In the genomic region with DNA sequence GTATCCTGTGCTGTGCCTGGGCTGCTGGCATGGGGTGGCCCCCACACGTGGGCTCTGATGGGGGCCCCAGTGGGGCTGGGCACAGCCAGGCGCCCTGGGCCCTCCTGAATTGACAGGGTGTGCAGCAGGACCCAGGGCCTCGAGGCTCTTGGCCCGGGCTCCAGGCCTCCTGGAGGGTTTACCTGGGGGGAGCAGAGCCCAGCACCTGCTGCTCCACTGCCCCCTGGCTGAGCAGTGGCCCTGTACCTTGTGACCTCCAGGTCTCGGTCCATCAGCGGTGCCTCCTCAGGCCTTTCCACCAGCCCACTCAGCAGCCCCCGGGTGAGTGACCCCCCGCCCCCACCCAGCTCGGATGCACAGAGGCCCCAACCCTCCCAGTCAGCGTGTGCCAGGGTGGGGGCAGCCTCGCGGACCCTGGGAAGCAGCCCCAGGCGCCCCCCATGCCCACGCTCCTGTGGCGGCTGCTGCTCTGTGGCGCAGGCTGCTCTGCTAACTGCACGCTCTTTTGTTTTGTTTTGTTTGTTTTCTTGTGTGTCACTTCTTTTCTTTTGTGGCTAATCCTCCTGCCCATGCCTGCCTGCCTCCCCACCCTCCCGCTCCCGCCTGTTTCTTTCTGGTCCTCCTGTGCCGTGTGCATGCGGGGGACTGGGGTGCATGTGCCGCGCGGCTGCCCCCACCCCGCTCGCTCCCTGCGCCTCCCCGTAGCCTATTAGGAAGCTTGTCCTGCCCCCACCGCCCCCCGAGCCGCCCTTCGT, we compare ENCODE assay signal across 25 cellular contexts. TPM values are rescaled to one million over a fixed set of nuclear protein-coding genes. Genes with fewer than 3 reads are reported as not detected.
DNase-seq lines count a peak whose midpoint lies in the region; ATAC-seq, FAIRE-seq and TF ChIP-seq lines count a peak whose summit lies in the region.
"Had no signal": no experiment of that assay in that cellular context is flagged by ENCODE, and none has a peak within 500 bp of the region (broad histone marks: within the 10 kb centered on the region; RNA-seq: fewer than 3 reads in every experiment).

No MANE protein-coding gene starts in this region.

- POLR2A ChIA-PET in HepG2 (lab: Yijun Ruan, JAX): no interaction called here

- ATAC-seq in HepG2 (no peak), right lobe of liver (no peak), HG03095 (IDR thresholded peaks at IDR 0.05; ENCODE audit: unreplicated experiment) (no peak)

- no peaks in the 10 kb centered on the region for H3K27me3 Mint-ChIP-seq in endodermal cell (ENCODE audit: insufficient read depth)
- H3K27me3 Mint-ChIP-seq: CD4-positive, CD25-positive, alpha-beta regulatory T cell had no signal

- no peak overlapping the region for H3K4me3 Mint-ChIP-seq in endodermal cell
- H3K4me3 Mint-ChIP-seq: CD4-positive, CD25-positive, alpha-beta regulatory T cell; T-helper 2 cell treated with Interferon-gamma antibody and Interleukin-4, amounts not matched to agents 5 μg/mL and 100 μg/mL, for 36 hours had no signal

- H2AFZ ChIP-seq in HepG2 (ENCODE audit: low read length): no peak overlapping the region

- H3K36me3 Mint-ChIP-seq in endodermal cell (ENCODE audit: low read depth): peaks cover 1% of the 10 kb centered on the region
- H3K36me3 Mint-ChIP-seq: CD4-positive, CD25-positive, alpha-beta regulatory T cell had no signal

- H3K36me3 ChIP-seq in HepG2 (replicated peaks in 1 of 2; ENCODE audit: control insufficient read depth in 1 of 2, insufficient read depth in 2 of 2, low read length in 2 of 2) (no peaks in the 10 kb centered on the region), right lobe of liver (no peaks in the 10 kb centered on the region), HAP-1 (replicated peaks) (peaks cover 15% of the 10 kb centered on the region; the same call in 1 of the 2 replicates), endodermal cell (ENCODE audit: control insufficient read depth, insufficient read depth, low read length) (no peaks in the 10 kb centered on the region)

- H3K4me1 ChIP-seq in HepG2 (ENCODE audit: insufficient read depth, low read length) (no peaks in the 10 kb centered on the region), right lobe of liver (no peaks in the 10 kb centered on the region), HAP-1 (no peaks in the 10 kb centered on the region), endodermal cell (ENCODE audit: control insufficient read depth, insufficient read depth, low read length) (no peaks in the 10 kb centered on the region)
- H3K4me1 ChIP-seq: Caco-2 had no signal

- TF ChIP-seq POLR2A in HepG2 (IDR thresholded peaks at IDR 0.05; ENCODE audit: insufficient read depth in 1 of 2, low read depth in 2 of 2, low read length in 2 of 2) (no peak), right lobe of liver (IDR thresholded peaks at IDR 0.05) (no peak)

- H3K9me3 ChIP-seq in HepG2 (ENCODE audit: low read length) (no peaks in the 10 kb centered on the region), right lobe of liver (no peaks in the 10 kb centered on the region), HAP-1 (no peaks in the 10 kb centered on the region), endodermal cell (ENCODE audit: control insufficient read depth, low read length) (no peaks in the 10 kb centered on the region)
- H3K9me3 ChIP-seq: Caco-2, SK-N-SH had no signal

- no peak for FAIRE-seq in HepG2 (lab: Jason Lieb, UNC)
- FAIRE-seq: GM12891, GM18507, H1 had no signal

- H3K9me3 Mint-ChIP-seq in endodermal cell: no peaks in the 10 kb centered on the region
- H3K9me3 Mint-ChIP-seq: CD4-positive, CD25-positive, alpha-beta regulatory T cell; T-helper 2 cell treated with Interferon-gamma antibody and Interleukin-4, amounts not matched to agents 5 μg/mL and 100 μg/mL, for 36 hours had no signal

- H3K9ac ChIP-seq in HepG2 (ENCODE audit: insufficient read depth, low read depth, low read length) (no peak overlapping the region), endodermal cell (ENCODE audit: extremely low read depth, low read length, poor library complexity, severe bottlenecking) (no peak overlapping the region)
- H3K9ac ChIP-seq: SK-N-SH had no signal

- no peak for DNase-seq in HepG2 (ENCODE audit: low spot score)
- DNase-seq in right lobe of liver: no peak
- peak; percentile 20 to 32 for DNase-seq in HAP-1 (ENCODE audit: low spot score in 2 of 2)
- no peak for DNase-seq in endodermal cell
- DNase-seq in dermis blood vessel endothelial cell: no peak
- DNase-seq in Ammon's horn (ENCODE audit: low spot score): no peak
- DNase-seq: AML-193; Caco-2; CD4-positive, CD25-positive, alpha-beta regulatory T cell; DMS153; EL; IMR-90; NCI-H1436 treated with DMSO at 0.1 percent for 48 hours; NCI-H2029; NCI-H524; NK-92 treated with Interleukin-12 subunit alpha and Interleukin-12 subunit beta, amount 100 ng/mL, for 24 hours; SHP77 treated with DMSO at 0.1 percent for 48 hours; SK-N-SH had no signal

- BruUV-seq in HepG2 (replicated peaks; lab: Mats Ljungman, UMichigan): no TSS peak

- H3K4me3 ChIP-seq in HepG2 (replicated peaks in 1 of 3; ENCODE audit: insufficient read depth in 1 of 3, low read depth in 2 of 3, low read length in 3 of 3) (no peak overlapping the region), right lobe of liver (no peak overlapping the region), HAP-1 (no peak overlapping the region), endodermal cell (ENCODE audit: low read length) (no peak overlapping the region)

- H3K27ac ChIP-seq in HepG2 (ENCODE audit: extremely low read length, insufficient read depth, low read length) (no peak overlapping the region), right lobe of liver (no peak overlapping the region), endodermal cell (ENCODE audit: low read depth, low read length) (peak overlapping the region; percentile 44)

- CTCF ChIA-PET in HepG2 (lab: Yijun Ruan, JAX; ENCODE audit: low intra/inter-chr PET ratio, low total read pairs): no interaction called here

- in situ Hi-C loops in HepG2 (cut with HindIII; ENCODE audit: extremely low pct_ligation_motif_present, low pct_unique_long_range_greater_than_20kb) (no loop called here), HAP-1 (cut with MboI; ENCODE audit: low sequenced_read_pairs) (no loop called here)

- no peak for TF ChIP-seq RAD21 in HepG2 (CRISPR knock-in tag; IDR thresholded peaks at IDR 0.05)

- peaks cover 6% of the 10 kb centered on the region; the same call in 1 of the 2 replicates for H4K20me1 ChIP-seq in HepG2 (ENCODE audit: insufficient read depth, low read length)

- no peaks in the 10 kb centered on the region for H3K4me1 Mint-ChIP-seq in endodermal cell

- whole genome bisulfite sequencing in HepG2 (ENCODE audit: low lambda C conversion rate): 42% methylated on average over 24 of the region's 32 CpGs
- WGBS in right lobe of liver (ENCODE audit: insufficient coverage, low coverage, low lambda C conversion rate, missing lambda C conversion rate): 78% methylated on average over 21 of the region's 32 CpGs
- 90 to 98% methylated on average over 19 to 30 of the region's 32 CpGs for WGBS in endodermal cell (ENCODE audit: insufficient coverage in 1 of 2, insufficient read length in 1 of 2), 2 experiments

- H3K27me3 ChIP-seq in HepG2 (ENCODE audit: control insufficient read depth in 1 of 2, insufficient read depth in 2 of 2, low read length in 2 of 2): peaks cover 5 to 22% of the 10 kb centered on the region in 2 experiments; a peak in 4 of 5 replicates
- H3K27me3 ChIP-seq in right lobe of liver: no peaks in the 10 kb centered on the region
- no peaks in the 10 kb centered on the region for H3K27me3 ChIP-seq in HAP-1 (ENCODE audit: low read depth)
- no peaks in the 10 kb centered on the region for H3K27me3 ChIP-seq in endodermal cell (ENCODE audit: control insufficient read depth, insufficient read depth, low read length, poor library complexity, severe bottlenecking)

- TF ChIP-seq CTCF in HepG2 (CRISPR knock-in tag; IDR thresholded peaks at IDR 0.05) (peak; percentile 25; the same call in 1 of the 2 replicates), right lobe of liver (IDR thresholded peaks at IDR 0.05) (no peak), endodermal cell (conservative IDR thresholded peaks at IDR 0.05) (no peak)

- H3K27ac Mint-ChIP-seq in endodermal cell: no peak overlapping the region
- H3K27ac Mint-ChIP-seq: CD4-positive, CD25-positive, alpha-beta regulatory T cell; T-helper 2 cell treated with Interferon-gamma antibody and Interleukin-4, amounts not matched to agents 5 μg/mL and 100 μg/mL, for 36 hours had no signal

- H3K79me2 ChIP-seq in HepG2 (ENCODE audit: insufficient read depth, low read length): no peaks in the 10 kb centered on the region

- no peak overlapping the region for H3K4me2 ChIP-seq in HepG2 (ENCODE audit: low read depth, low read length)
- H3K4me2 ChIP-seq: SK-N-SH had no signal

- TF ChIP-seq EP300 in HepG2 (IDR thresholded peaks at IDR 0.05; ENCODE audit: low read depth in 2 of 2, low read length in 2 of 2) (no peak), HepG2 (CRISPR knock-in tag; IDR thresholded peaks at IDR 0.05; ENCODE audit: borderline replicate concordance) (no peak)

- intact Hi-C loops in HepG2 (cut with micrococcal nuclease; ENCODE audit: unreplicated experiment): no loop called here
- intact Hi-C loops in right lobe of liver (cut with DNase I): loop anchor here in 1 of 2 donors (10.0 kb wide), 1 partner anchor 125 kb away; a partner anchor contains a TSS

RNA-seq across cellular contexts. Expression of a gene that starts 36.9 kb away (rescaled TPM):
- total RNA-seq in HepG2 (2016; rRNA removed; fragmentation: Illumina TruSeq; extraction: Trizol): 21.8 and 22.3 TPM in 2 replicates
- total RNA-seq in HepG2 (2016; cell fraction: cytosol; rRNA removed; fragmentation: Illumina TruSeq; extraction: Trizol; ENCODE audit: low read depth): 10.4 and 12.3 TPM in 2 replicates
- total RNA-seq in HepG2 (2016; cell fraction: insoluble cytoplasmic fraction; rRNA removed; fragmentation: Illumina TruSeq; extraction: Trizol): 21.2 and 23.8 TPM in 2 replicates
- 16.9 and 20.1 TPM in 2 replicates for total RNA-seq in HepG2 (2016; cell fraction: membrane; rRNA removed; fragmentation: Illumina TruSeq; extraction: Trizol)
- total RNA-seq in HepG2 (2016; cell fraction: nucleus; rRNA removed; fragmentation: Illumina TruSeq; extraction: Trizol): 12.2 and 12.9 TPM in 2 replicates
- 27.7 and 37.6 TPM in 2 replicates for polyA plus RNA-seq in HepG2 (2011; rRNA removed)
- 24.6 and 33.1 TPM in 2 replicates for polyA plus RNA-seq in HepG2 (2011; cell fraction: cytosol; rRNA removed)
- 72.4 and 74.8 TPM in 2 replicates for polyA plus RNA-seq in HepG2 (2011; cell fraction: nucleus; rRNA removed)
- 15.8 and 25.3 TPM in 2 replicates for polyA plus RNA-seq in HepG2 (2012)
- 8.6 and 10.0 TPM in 2 replicates for polyA plus RNA-seq in HepG2 (2016; cell fraction: cytosol; fragmentation: Illumina TruSeq; extraction: Trizol; ENCODE audit: low read depth)
- polyA plus RNA-seq in HepG2 (2016; cell fraction: insoluble cytoplasmic fraction; fragmentation: Illumina TruSeq; extraction: Trizol; ENCODE audit: low read depth): 23.8 and 24.4 TPM in 2 replicates
- polyA plus RNA-seq in HepG2 (2016; cell fraction: membrane; fragmentation: Illumina TruSeq; extraction: Trizol; ENCODE audit: low read depth): 15.0 and 16.7 TPM in 2 replicates
- polyA plus RNA-seq in HepG2 (2016; cell fraction: nucleus; fragmentation: Illumina TruSeq; extraction: Trizol; ENCODE audit: insufficient read depth, low read depth): 23.4 and 24.8 TPM in 2 replicates
- polyA minus RNA-seq in HepG2 (2011; rRNA and poly(A)+ RNA removed; ENCODE audit: low replicate concordance): 21.3 and 36.0 TPM in 2 replicates
- 7.4 and 16.7 TPM in 2 replicates for polyA minus RNA-seq in HepG2 (2011; cell fraction: cytosol; rRNA and poly(A)+ RNA removed)
- polyA minus RNA-seq in HepG2 (2011; cell fraction: nucleus; rRNA and poly(A)+ RNA removed): 8.7 and 9.8 TPM in 2 replicates
- 10 to 100 TPM in 5 of 6 experiments, 1 to 10 TPM in 1; 8.5 to 17.0 (median 14.1) TPM for total RNA-seq in right lobe of liver
- 10 to 100 TPM; 23.9 to 25.4 TPM for total RNA-seq in endodermal cell
- 15.7 TPM for polyA plus RNA-seq in endodermal cell (2013, experiment 1 of 2)
- 14.4 TPM for polyA plus RNA-seq in endodermal cell (2013, experiment 2 of 2)
- 44.6 and 47.0 TPM in 2 replicates for total RNA-seq in dermis blood vessel endothelial cell

RNA-seq across cellular contexts. Expression of a gene that starts 60.0 kb away (rescaled TPM):
- total RNA-seq in HepG2 (2016; rRNA removed; fragmentation: Illumina TruSeq; extraction: Trizol): 0.84 and 1.1 TPM in 2 replicates
- total RNA-seq in HepG2 (2016; cell fraction: cytosol; rRNA removed; fragmentation: Illumina TruSeq; extraction: Trizol; ENCODE audit: low read depth): 0.35 and 0.40 TPM in 2 replicates
- 0.19 and 0.93 TPM in 2 replicates for total RNA-seq in HepG2 (2016; cell fraction: insoluble cytoplasmic fraction; rRNA removed; fragmentation: Illumina TruSeq; extraction: Trizol)
- 1.1 and 1.3 TPM in 2 replicates for total RNA-seq in HepG2 (2016; cell fraction: membrane; rRNA removed; fragmentation: Illumina TruSeq; extraction: Trizol)
- total RNA-seq in HepG2 (2016; cell fraction: nucleus; rRNA removed; fragmentation: Illumina TruSeq; extraction: Trizol): 1.3 and 1.7 TPM in 2 replicates
- polyA plus RNA-seq in HepG2 (2011; rRNA removed): 0.74 and 2.3 TPM in 2 replicates
- polyA plus RNA-seq in HepG2 (2011; cell fraction: cytosol; rRNA removed): 0.62 and 0.65 TPM in 2 replicates
- polyA plus RNA-seq in HepG2 (2011; cell fraction: nucleus; rRNA removed): 7.2 and 9.9 TPM in 2 replicates
- polyA plus RNA-seq in HepG2 (2012): 0.54 and 1.4 TPM in 2 replicates
- 0.18 and 0.59 TPM in 2 replicates for polyA plus RNA-seq in HepG2 (2016; cell fraction: cytosol; fragmentation: Illumina TruSeq; extraction: Trizol; ENCODE audit: low read depth)
- polyA plus RNA-seq in HepG2 (2016; cell fraction: insoluble cytoplasmic fraction; fragmentation: Illumina TruSeq; extraction: Trizol; ENCODE audit: low read depth): 0.59 and 0.72 TPM in 2 replicates
- 0.64 and 0.85 TPM in 2 replicates for polyA plus RNA-seq in HepG2 (2016; cell fraction: membrane; fragmentation: Illumina TruSeq; extraction: Trizol; ENCODE audit: low read depth)
- polyA plus RNA-seq in HepG2 (2016; cell fraction: nucleus; fragmentation: Illumina TruSeq; extraction: Trizol; ENCODE audit: insufficient read depth, low read depth): 1.8 and 3.3 TPM in 2 replicates
- polyA minus RNA-seq in HepG2 (2011; rRNA and poly(A)+ RNA removed; ENCODE audit: low replicate concordance): 0.62 and 1.2 TPM in 2 replicates
- polyA minus RNA-seq in HepG2 (2011; cell fraction: cytosol; rRNA and poly(A)+ RNA removed): 0.88 and 1.3 TPM in 2 replicates
- 0.90 and 3.0 TPM in 2 replicates for polyA minus RNA-seq in HepG2 (2011; cell fraction: nucleus; rRNA and poly(A)+ RNA removed)
- total RNA-seq in right lobe of liver: under 1 TPM in 2 of 6 experiments, not detected in 4; 0.12 to 0.49 TPM
- total RNA-seq in endodermal cell: 10 to 100 TPM in 1 of 2 donors, 1 to 10 TPM in 1; 9.4 to 10.3 TPM
- 43.7 TPM for polyA plus RNA-seq in endodermal cell (2013, experiment 1 of 2)
- polyA plus RNA-seq in endodermal cell (2013, experiment 2 of 2): 37.6 TPM
- total RNA-seq in dermis blood vessel endothelial cell: 0.23 and 0.51 TPM in 2 replicates
- total RNA-seq: M059J, RPMI7951 had no signal

Comparison
In these comparisons a context has a peak if more than half of its experiments do, and no peak if none do; other contexts are left out.
1. DNase-seq: peak in HAP-1 (2 of 2); none in HepG2 (single experiment), right lobe of liver (0 of 3), endodermal cell (single experiment), dermis blood vessel endothelial cell (single experiment) and Ammon's horn (single experiment).